ENCODE assay signal across 29 cellular contexts in the genomic region with DNA sequence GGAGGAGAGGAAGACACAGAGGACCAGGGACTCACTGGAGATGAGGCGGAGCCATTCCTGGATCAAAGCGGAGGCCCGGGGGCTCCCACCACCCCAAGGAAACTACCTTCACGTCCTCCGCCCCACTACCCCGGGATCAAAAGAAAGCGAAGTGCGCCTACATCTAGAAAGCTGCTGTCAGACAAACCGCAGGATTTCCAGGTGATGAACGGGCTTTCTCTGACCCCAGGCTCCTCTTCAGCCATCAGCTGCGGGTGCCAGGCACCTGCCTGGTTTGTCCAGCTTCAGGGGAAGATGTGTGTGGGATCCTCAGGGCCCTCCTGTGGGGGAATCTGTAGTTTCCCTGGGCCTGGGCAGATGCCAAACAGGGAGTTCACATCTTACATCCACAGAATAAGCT.
"Had no signal": no experiment of that assay in that cellular context is flagged by ENCODE, and none has a peak within 500 bp of the region (broad histone marks: within the 10 kb centered on the region; RNA-seq: fewer than 3 reads in every experiment).

No MANE protein-coding gene starts in this region.

- H3K27ac ChIP-seq: adrenal gland, body of pancreas, brain microvascular endothelial cell, breast epithelium, WERI-Rb-1 had no signal

- H3K27me3 ChIP-seq: adrenal gland, body of pancreas, brain microvascular endothelial cell, breast epithelium had no signal

- H3K36me3 ChIP-seq: adrenal gland, breast epithelium, WERI-Rb-1 had no signal

- DNase-seq: activated CD4-positive, alpha-beta memory T cell treated with anti-CD3 and anti-CD28 coated beads for 36 hours; activated CD4-positive, alpha-beta T cell treated with anti-CD3 and anti-CD28 coated beads for 1 hour; activated CD4-positive, alpha-beta T cell treated with anti-CD3 and anti-CD28 coated beads for 36 hours; activated CD4-positive, alpha-beta T cell treated with anti-CD3 and anti-CD28 coated beads, Interleukin-2, amount 10 ng/mL, durations not matched to agents 24 days and 14 days; activated CD4-positive, alpha-beta T cell treated with anti-CD3 and anti-CD28 coated beads, Interleukin-2, amount 50 U/mL, for 1 hour; activated CD4-positive, alpha-beta T cell treated with anti-CD3 and anti-CD28 coated beads, Interleukin-2, amount 50 U/mL, for 4 hours; activated CD8-positive, alpha-beta memory T cell treated with anti-CD3 and anti-CD28 coated beads, Interleukin-2, amount 50 U/mL, for 4 hours; activated CD8-positive, alpha-beta T cell treated with anti-CD3 and anti-CD28 coated beads for 36 hours; activated effector memory CD4-positive, alpha-beta T cell treated with anti-CD3 and anti-CD28 coated beads, Interleukin-2, amount 50 U/mL, for 16 hours; activated gamma-delta T cell treated with Interleukin-2 at 50 U/mL for 16 hours; activated naive CD4-positive, alpha-beta T cell; activated naive CD4-positive, alpha-beta T cell treated with anti-CD3 and anti-CD28 coated beads for 36 hours; activated naive CD4-positive, alpha-beta T cell treated with anti-CD3 and anti-CD28 coated beads, Interleukin-2, amount 50 U/mL, for 16 hours; activated naive CD8-positive, alpha-beta T cell treated with anti-CD3 and anti-CD28 coated beads for 36 hours; activated T-cell treated with anti-CD3 and anti-CD28 coated beads for 4 hours; activated T-cell treated with anti-CD3 and anti-CD28 coated beads, Interleukin-2, amount 50 U/mL, for 1 hour; activated T-cell treated with anti-CD3 and anti-CD28 coated beads, Interleukin-2, amount 50 U/mL, for 4 hours; activated T-cell treated with anti-CD3 and anti-CD28 coated beads, Interleukin-2, amount 50 U/mL, for 72 hours; amniotic stem cell; aorta; brain microvascular endothelial cell; central memory CD4-positive, alpha-beta T cell; T-helper 1 cell; T-helper 2 cell; T-helper 9 cell; WERI-Rb-1 had no signal

- H3K4me3 ChIP-seq: adrenal gland, body of pancreas, breast epithelium had no signal

- H3K4me1 ChIP-seq: adrenal gland, body of pancreas, breast epithelium had no signal

- H3K9me3 ChIP-seq: adrenal gland, body of pancreas, breast epithelium had no signal
